20 cellular contexts compared by ENCODE assay signal in the genomic region with DNA sequence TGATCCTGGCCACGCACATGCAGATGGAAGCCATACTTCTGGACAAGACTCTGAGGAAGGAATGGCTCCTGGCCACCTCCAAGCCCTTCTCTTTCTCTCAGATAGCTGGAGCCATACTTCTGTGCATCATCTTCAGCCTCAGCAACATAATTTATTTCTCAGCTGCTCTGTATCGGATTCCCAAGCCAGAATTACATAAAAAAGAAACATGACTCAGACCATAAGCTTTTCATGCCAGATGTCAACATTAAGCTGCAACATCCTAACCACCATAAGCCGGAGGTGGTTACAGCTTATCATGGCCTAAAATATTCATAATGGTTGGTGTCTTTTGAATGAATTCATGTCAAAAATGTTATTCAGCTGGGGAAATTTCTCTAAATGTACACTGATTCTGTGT. TPM values are rescaled to one million over a fixed set of nuclear protein-coding genes. Genes with fewer than 3 reads are reported as not detected.
DNase-seq lines count a peak whose midpoint lies in the region; ATAC-seq and TF ChIP-seq lines count a peak whose summit lies in the region.
"Had no signal": no experiment of that assay in that cellular context is flagged by ENCODE, and none has a peak within 500 bp of the region (broad histone marks: within the 10 kb centered on the region; RNA-seq: fewer than 3 reads in every experiment).

No MANE protein-coding gene starts in this region.

- no peak for TF ChIP-seq EP300 in ovary (IDR thresholded peaks at IDR 0.05)

- intact Hi-C loops in ovary (cut with DNase I), result no loop called here
- intact Hi-C loops in thyroid gland (cut with DNase I), result no loop called here

- H3K4me1 ChIP-seq in ovary (ENCODE audit: insufficient read depth) (no peaks in the 10 kb centered on the region), thyroid gland (peaks cover 0 to 5% of the 10 kb centered on the region in 2 donors)
- H3K4me1 ChIP-seq: left ventricle myocardium inferior, pancreas had no signal

- no peak for ATAC-seq in GM21529 (IDR thresholded peaks at IDR 0.05; ENCODE audit: unreplicated experiment)
- ATAC-seq: activated CD8-positive, alpha-beta T cell treated with anti-CD3 and anti-CD28 coated beads, Interleukin-2, amount 10 ng/mL, durations not matched to agents 7 days and 5 days; HCT116; K562; pancreas had no signal

- no peak overlapping the region for H3K27ac ChIP-seq in ovary
- no peak overlapping the region for H3K27ac ChIP-seq in thyroid gland
- H3K27ac ChIP-seq: coronary artery, left ventricle myocardium inferior, pancreas had no signal

- H3K27me3 ChIP-seq in ovary, result no peaks in the 10 kb centered on the region
- no peaks in the 10 kb centered on the region for H3K27me3 ChIP-seq in thyroid gland
- H3K27me3 ChIP-seq: pancreas had no signal

- H3K36me3 ChIP-seq in ovary (no peaks in the 10 kb centered on the region), thyroid gland (no peaks in the 10 kb centered on the region)
- H3K36me3 ChIP-seq: left ventricle myocardium inferior, pancreas had no signal

- H3K4me3 ChIP-seq in Jurkat, Clone E6-1 (ENCODE audit: low read length), result no peak overlapping the region
- H3K4me3 ChIP-seq in ovary (no peak overlapping the region), thyroid gland (replicated peaks in 1 of 3) (no peak overlapping the region)
- H3K4me3 ChIP-seq: coronary artery, K562, left ventricle myocardium inferior, pancreas had no signal

- TF ChIP-seq CTCF in AG09319 (IDR thresholded peaks at IDR 0.05; ENCODE audit: low read depth, low read length) (no peak), ovary (IDR thresholded peaks at IDR 0.05) (no peak), thyroid gland (IDR thresholded peaks at IDR 0.05) (no peak)

- H3K9me3 ChIP-seq in ovary (no peaks in the 10 kb centered on the region), thyroid gland (no peaks in the 10 kb centered on the region)
- H3K9me3 ChIP-seq: left ventricle myocardium inferior, pancreas had no signal

- DNase-seq in AG09319 (ENCODE audit: extremely low read depth, low read depth), result peak; percentile 48
- DNase-seq in Jurkat, Clone E6-1 (ENCODE audit: low read depth, low spot score), result peak; percentile 27
- peak; percentile 29 for DNase-seq in brain pericyte (ENCODE audit: low read depth, low spot score)
- peak; percentile 8 for DNase-seq in middle frontal gyrus (ENCODE audit: extremely low spot score, low spot score)
- no peak for DNase-seq in NOMO-1 treated with dmso at 0.1 percent for 144 hours (lab: John Stamatoyannopoulos, UW; ENCODE audit: unreplicated experiment)
- no peak for DNase-seq in ovary
- DNase-seq in thyroid gland, result no peak
- DNase-seq: activated CD8-positive, alpha-beta T cell treated with anti-CD3 and anti-CD28 coated beads, Interleukin-2, amount 10 ng/mL, durations not matched to agents 7 days and 5 days; activated naive CD4-positive, alpha-beta T cell; CD4-positive, CD25-positive, alpha-beta regulatory T cell; glutamatergic neuron; left ventricle myocardium inferior; NCI-H1930; pancreas; stimulated activated naive CD4-positive, alpha-beta T cell; T-helper 9 cell had no signal

- no peak for TF ChIP-seq POLR2A in ovary (IDR thresholded peaks at IDR 0.05)
- no peak for TF ChIP-seq POLR2A in thyroid gland (IDR thresholded peaks at IDR 0.05)

- 37 to 49% (median 40%) methylated on average over 3 of the region's 3 CpGs for WGBS in ovary, 3 donors
- WGBS in thyroid gland, 2 donors, result 90 to 91% methylated on average over 3 of the region's 3 CpGs

RNA-seq across cellular contexts. Expression of gene KIF23, which starts 10.5 kb away (rescaled TPM):
- 65.6 TPM for polyA plus RNA-seq in Jurkat, Clone E6-1 (2012; ENCODE audit: insufficient read depth, insufficient read length)
- total RNA-seq in ovary, result 1 to 10 TPM in 3 of 7 donors, under 1 TPM in 4; 0.51 to 2.6 (median 0.96) TPM
- polyA plus RNA-seq in ovary, result 1 to 10 TPM; 1.6 to 3.1 TPM
- 1 to 10 TPM in 2 of 4 donors, under 1 TPM in 1, not detected in 1; 0.40 to 3.3 (median 1.2) TPM for total RNA-seq in thyroid gland

RNA-seq across cellular contexts. Expression of gene RPLP1, which starts 49.0 kb away (rescaled TPM):
- 3,769 TPM for polyA plus RNA-seq in Jurkat, Clone E6-1 (2012; ENCODE audit: insufficient read depth, insufficient read length)
- total RNA-seq in ovary (1,000 to 10,000 TPM; 1,153 to 3,255 (median 2,526) TPM), thyroid gland (1,000 to 10,000 TPM in 1 of 4 donors, 100 to 1,000 TPM in 3; 401 to 2,289 (median 606) TPM)
- 1,000 to 10,000 TPM in 1 of 2 donors, 100 to 1,000 TPM in 1; 175 to 2,320 TPM for polyA plus RNA-seq in ovary

Comparison
In these comparisons a context has a peak if more than half of its experiments do, and no peak if none do; other contexts are left out.
1. DNase-seq: peak in AG09319 (single experiment), Jurkat, Clone E6-1 (single experiment), brain pericyte (single experiment) and middle frontal gyrus (single experiment); none in NOMO-1 treated with dmso at 0.1 percent for 144 hours (single experiment), ovary (0 of 5) and thyroid gland (0 of 2).